Comparison of ENCODE assay signal across 16 cellular contexts in the genomic region with DNA sequence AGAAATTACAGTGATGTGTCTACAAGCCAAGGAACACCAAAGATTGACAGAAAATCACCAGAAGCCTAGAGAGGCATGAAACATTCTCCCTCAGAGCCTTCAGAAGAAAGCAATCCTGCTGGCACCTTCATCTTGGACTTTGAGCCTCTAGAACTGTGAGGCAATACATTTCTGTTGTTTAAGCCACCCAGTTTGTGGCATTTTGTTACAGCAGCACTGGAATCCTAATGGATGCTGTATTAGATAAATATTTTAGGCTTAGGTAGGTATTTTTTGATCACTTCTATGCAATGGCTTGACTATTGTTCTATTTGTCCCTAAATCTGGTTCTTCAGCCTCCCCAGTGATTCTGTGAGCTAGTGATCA.
DNase-seq lines count a peak whose midpoint lies in the region; ATAC-seq and TF ChIP-seq lines count a peak whose summit lies in the region.
"Had no signal": no experiment of that assay in that cellular context is flagged by ENCODE, and none has a peak within 500 bp of the region (broad histone marks: within the 10 kb centered on the region; RNA-seq: fewer than 3 reads in every experiment).

No MANE protein-coding gene starts in this region.

- ATAC-seq in RWPE2 (ENCODE audit: low read depth) (no peak), GM18498 (IDR thresholded peaks at IDR 0.05; ENCODE audit: unreplicated experiment) (no peak)

- no peak overlapping the region for H2AK5ac ChIP-seq in trophoblast cell (ENCODE audit: low read length)

- no peak overlapping the region for H2BK12ac ChIP-seq in trophoblast cell (ENCODE audit: low read length)

- intact Hi-C loops in spleen (cut with DNase I; ENCODE audit: low total_unique reads), result no loop called here

- H2BK5ac ChIP-seq in trophoblast cell (ENCODE audit: low read depth, low read length, poor library complexity), result no peak overlapping the region

- H3K14ac ChIP-seq in trophoblast cell (ENCODE audit: low read length), result no peak overlapping the region

- DNase-seq in RWPE2 (ENCODE audit: low spot score), result no peak
- DNase-seq in fibroblast of lung (ENCODE audit: low read depth in 2 of 2), result no peak
- peak; percentile 56 to 77 for DNase-seq in trophoblast cell
- no peak for DNase-seq in stimulated activated CD4-positive, alpha-beta T cell treated with anti-CD3 and anti-CD28 coated beads, Interleukin-2, amount 100 ng/mL, for 48 hours
- no peak for DNase-seq in spleen
- DNase-seq: ACHN, Caco-2, GDM1, KG1, MV-4-11, NCI-H1694 treated with DMSO at 0.1 percent for 48 hours, NCI-H510A treated with DMSO at 0.1 percent for 48 hours, NCI-H774, SIG-M5 had no signal

- no peak overlapping the region for H4K8ac ChIP-seq in trophoblast cell (ENCODE audit: low read depth, low read length)

- no peaks in the 10 kb centered on the region for H3K79me1 ChIP-seq in trophoblast cell (ENCODE audit: low read length)

- H3K27me3 ChIP-seq in RWPE2 (ENCODE audit: insufficient read depth, poor library complexity, severe bottlenecking) (no peaks in the 10 kb centered on the region), fibroblast of lung (ENCODE audit: control insufficient read depth, insufficient read depth, low read length) (no peaks in the 10 kb centered on the region), trophoblast cell (ENCODE audit: insufficient read depth, low read length) (no peaks in the 10 kb centered on the region), spleen (replicated peaks in 1 of 7) (no peaks in the 10 kb centered on the region)

- H3K23ac ChIP-seq in trophoblast cell (ENCODE audit: low read length), result no peak overlapping the region

- H3K4me3 ChIP-seq in RWPE2 (ENCODE audit: severe bottlenecking) (no peak overlapping the region), fibroblast of lung (replicated peaks in 1 of 4; ENCODE audit: control extremely low read depth in 1 of 4, insufficient read depth in 1 of 4, low read depth in 3 of 4, low read length in 4 of 4) (no peak overlapping the region), trophoblast cell (ENCODE audit: low read depth, low read length) (no peak overlapping the region), spleen (no peak overlapping the region)

- TF ChIP-seq CTCF in C4-2B (conservative IDR thresholded peaks at IDR 0.05) (no peak), RWPE2 (IDR thresholded peaks at IDR 0.05; ENCODE audit: poor library complexity, severe bottlenecking) (no peak), fibroblast of lung (conservative IDR thresholded peaks at IDR 0.05 in 1 of 2, IDR thresholded peaks at IDR 0.05 in 1 of 2; ENCODE audit: low read depth in 1 of 2, low read length in 2 of 2) (no peak), spleen (IDR thresholded peaks at IDR 0.05 in 8 of 11, conservative IDR thresholded peaks at IDR 0.05 in 3 of 11) (no peak)

- H3K4me1 ChIP-seq in RWPE2 (ENCODE audit: insufficient read depth, poor library complexity, severe bottlenecking) (peaks cover 44% of the 10 kb centered on the region), fibroblast of lung (ENCODE audit: control insufficient read depth, extremely low read depth, insufficient read depth, low read length) (peaks cover 19% of the 10 kb centered on the region), trophoblast cell (ENCODE audit: control insufficient read depth in 1 of 2, insufficient read depth in 2 of 2, low read length in 2 of 2) (no peaks in the 10 kb centered on the region), spleen (no peaks in the 10 kb centered on the region)

- H3K79me2 ChIP-seq in fibroblast of lung (ENCODE audit: control insufficient read depth, insufficient read depth, low read length) (no peaks in the 10 kb centered on the region), trophoblast cell (ENCODE audit: control insufficient read depth, insufficient read depth, low read length, poor library complexity) (no peaks in the 10 kb centered on the region)

- H3K36me3 ChIP-seq in RWPE2 (ENCODE audit: low read depth) (no peaks in the 10 kb centered on the region), fibroblast of lung (ENCODE audit: control insufficient read depth, insufficient read depth, low read length) (no peaks in the 10 kb centered on the region), trophoblast cell (ENCODE audit: control insufficient read depth in 1 of 2, insufficient read depth in 2 of 2, low read length in 2 of 2) (no peaks in the 10 kb centered on the region), spleen (no peaks in the 10 kb centered on the region)

- no peaks in the 10 kb centered on the region for H3K9me3 ChIP-seq in RWPE2 (ENCODE audit: severe bottlenecking)
- no peaks in the 10 kb centered on the region for H3K9me3 ChIP-seq in fibroblast of lung (ENCODE audit: control insufficient read depth, insufficient read depth, low read depth, low read length)
- H3K9me3 ChIP-seq in trophoblast cell (ENCODE audit: insufficient read depth, low read depth, low read length), result no peaks in the 10 kb centered on the region
- H3K9me3 ChIP-seq in spleen, result no peaks in the 10 kb centered on the region
- H3K9me3 ChIP-seq: Caco-2 had no signal

- no peak overlapping the region for H3K4ac ChIP-seq in trophoblast cell (ENCODE audit: low read depth, low read length)

- no peak for TF ChIP-seq POLR2A in spleen (IDR thresholded peaks at IDR 0.05)

- no peak overlapping the region for H3K4me2 ChIP-seq in fibroblast of lung (ENCODE audit: extremely low read depth, insufficient read depth, low read length)
- H3K4me2 ChIP-seq in trophoblast cell (ENCODE audit: low read length), result no peak overlapping the region

- H2BK120ac ChIP-seq in trophoblast cell (ENCODE audit: insufficient read depth, low read length, poor library complexity), result no peak overlapping the region

- no peaks in the 10 kb centered on the region for H4K20me1 ChIP-seq in fibroblast of lung (ENCODE audit: control insufficient read depth, extremely low read depth, insufficient read depth, low read length)

- H4K91ac ChIP-seq in trophoblast cell (ENCODE audit: low read depth, low read length), result no peak overlapping the region

- H4K12ac ChIP-seq in trophoblast cell (ENCODE audit: low read depth, low read length), result no peak overlapping the region

- H3K9ac ChIP-seq in fibroblast of lung (ENCODE audit: insufficient read depth, low read length) (no peak overlapping the region), trophoblast cell (ENCODE audit: low read length) (no peak overlapping the region)

- H2AFZ ChIP-seq in fibroblast of lung (ENCODE audit: low read length), result no peak overlapping the region
- H2AFZ ChIP-seq in trophoblast cell (ENCODE audit: insufficient read depth, low read length, poor library complexity), result no peak overlapping the region

- H3K27ac ChIP-seq in C4-2B (peak overlapping the region; percentile 94; the same call in 1 of the 2 replicates), RWPE2 (ENCODE audit: poor library complexity, severe bottlenecking) (peak overlapping the region; percentile 95), fibroblast of lung (ENCODE audit: insufficient read depth, low read length) (peak overlapping the region; percentile 85), trophoblast cell (ENCODE audit: low read depth, low read length) (no peak overlapping the region), spleen (no peak overlapping the region)

- H3K18ac ChIP-seq in trophoblast cell (ENCODE audit: low read length), result no peak overlapping the region

Comparison
In these comparisons a context has a peak if more than half of its experiments do, and no peak if none do; other contexts are left out.
1. H3K27ac ChIP-seq: peak in C4-2B (single experiment), RWPE2 (single experiment) and fibroblast of lung (single experiment); none in trophoblast cell (single experiment) and spleen (0 of 8).
2. DNase-seq: peak in trophoblast cell (2 of 2); none in RWPE2 (single experiment), fibroblast of lung (0 of 2), stimulated activated CD4-positive, alpha-beta T cell treated with anti-CD3 and anti-CD28 coated beads, Interleukin-2, amount 100 ng/mL, for 48 hours (0 of 2) and spleen (single experiment).